In genomic region chr10:110005716-110006115, GRCh38 we compare ENCODE assay signal across 1 cellular context.
TF ChIP-seq lines count a peak whose summit lies in the region.

No MANE protein-coding gene starts in this region.

TF ChIP-seq in HepG2, 621 proteins besides CTCF, POLR2A, EP300 and RAD21 (continued from another document and continues in another):
- TF ChIP-seq ZNF503 (CRISPR knock-in tag; IDR thresholded peaks at IDR 0.05) (no peak), ZNF44 (CRISPR knock-in tag; IDR thresholded peaks at IDR 0.05) (no peak), ISX (CRISPR knock-in tag; conservative IDR thresholded peaks at IDR 0.05) (no peak), ZNF207 (IDR thresholded peaks at IDR 0.05; ENCODE audit: borderline replicate concordance) (no peak), PRDM4 (CRISPR knock-in tag; IDR thresholded peaks at IDR 0.05; ENCODE audit: borderline replicate concordance) (no peak), ZNF773 (CRISPR knock-in tag; IDR thresholded peaks at IDR 0.05; ENCODE audit: borderline replicate concordance) (no peak), ZNF282 (IDR thresholded peaks at IDR 0.05; ENCODE audit: partially characterized antibody) (no peak), ZNF292 (CRISPR knock-in tag; IDR thresholded peaks at IDR 0.05; ENCODE audit: borderline replicate concordance, low read depth) (peak; percentile 95; the same call in 1 of the 2 replicates), ZNF432 (CRISPR knock-in tag; IDR thresholded peaks at IDR 0.05; ENCODE audit: borderline replicate concordance) (no peak), ELF4 (CRISPR knock-in tag; IDR thresholded peaks at IDR 0.05; ENCODE audit: borderline replicate concordance) (no peak), ZNF672 (CRISPR knock-in tag; IDR thresholded peaks at IDR 0.05) (no peak), ZNF17 (CRISPR knock-in tag; IDR thresholded peaks at IDR 0.05) (no peak), IKZF5 (CRISPR knock-in tag; IDR thresholded peaks at IDR 0.05) (no peak), SETDB1 (CRISPR knock-in tag; IDR thresholded peaks at IDR 0.05; ENCODE audit: borderline replicate concordance) (no peak), ZNF703 (CRISPR knock-in tag; IDR thresholded peaks at IDR 0.05; ENCODE audit: borderline replicate concordance) (no peak), PITX1 (CRISPR knock-in tag; IDR thresholded peaks at IDR 0.05) (no peak), ZNF468 (CRISPR knock-in tag; IDR thresholded peaks at IDR 0.05) (no peak), ETV5 (CRISPR knock-in tag; IDR thresholded peaks at IDR 0.05; ENCODE audit: borderline replicate concordance) (no peak), HDAC2 (CRISPR knock-in tag; IDR thresholded peaks at IDR 0.05) (no peak), ZNF512B (CRISPR knock-in tag; IDR thresholded peaks at IDR 0.05; ENCODE audit: borderline replicate concordance) (no peak), ZSCAN21 (CRISPR knock-in tag; IDR thresholded peaks at IDR 0.05; ENCODE audit: borderline replicate concordance) (no peak), MLLT10 (CRISPR knock-in tag; IDR thresholded peaks at IDR 0.05) (no peak), PAXIP1 (CRISPR knock-in tag; conservative IDR thresholded peaks at IDR 0.05) (0 out of 2 replicates have a peak, but pooled peaks have one; percentile 16), TFDP2 (CRISPR knock-in tag; IDR thresholded peaks at IDR 0.05) (no peak), NFATC3 (CRISPR knock-in tag; IDR thresholded peaks at IDR 0.05) (no peak), ZNF780A (CRISPR knock-in tag; IDR thresholded peaks at IDR 0.05) (no peak), ZNF276 (CRISPR knock-in tag; IDR thresholded peaks at IDR 0.05; ENCODE audit: low read depth) (no peak), HHEX (CRISPR knock-in tag; IDR thresholded peaks at IDR 0.05) (no peak), THYN1 (CRISPR knock-in tag; IDR thresholded peaks at IDR 0.05; ENCODE audit: borderline replicate concordance, low read depth) (no peak), TRIM24 (CRISPR knock-in tag; IDR thresholded peaks at IDR 0.05) (no peak), ZNF460 (CRISPR knock-in tag; IDR thresholded peaks at IDR 0.05; ENCODE audit: borderline replicate concordance) (no peak), NR2F1 (CRISPR knock-in tag; IDR thresholded peaks at IDR 0.05) (peak; percentile 33 to 48; a peak in 1 of 4 replicates), ZSCAN12 (CRISPR knock-in tag; IDR thresholded peaks at IDR 0.05) (no peak), MAF1 (CRISPR knock-in tag; IDR thresholded peaks at IDR 0.05; ENCODE audit: borderline replicate concordance) (no peak), ZNF33A (CRISPR knock-in tag; IDR thresholded peaks at IDR 0.05; ENCODE audit: borderline replicate concordance) (no peak), LCORL (IDR thresholded peaks at IDR 0.05) (no peak), LCORL (CRISPR knock-in tag; IDR thresholded peaks at IDR 0.05) (no peak), MBNL3 (CRISPR knock-in tag; conservative IDR thresholded peaks at IDR 0.05) (no peak), CCAR2 (optimal IDR thresholded peaks at IDR 0.05; ENCODE audit: low read depth, low read length) (no peak)
- TF ChIP-seq, protein P1, sequence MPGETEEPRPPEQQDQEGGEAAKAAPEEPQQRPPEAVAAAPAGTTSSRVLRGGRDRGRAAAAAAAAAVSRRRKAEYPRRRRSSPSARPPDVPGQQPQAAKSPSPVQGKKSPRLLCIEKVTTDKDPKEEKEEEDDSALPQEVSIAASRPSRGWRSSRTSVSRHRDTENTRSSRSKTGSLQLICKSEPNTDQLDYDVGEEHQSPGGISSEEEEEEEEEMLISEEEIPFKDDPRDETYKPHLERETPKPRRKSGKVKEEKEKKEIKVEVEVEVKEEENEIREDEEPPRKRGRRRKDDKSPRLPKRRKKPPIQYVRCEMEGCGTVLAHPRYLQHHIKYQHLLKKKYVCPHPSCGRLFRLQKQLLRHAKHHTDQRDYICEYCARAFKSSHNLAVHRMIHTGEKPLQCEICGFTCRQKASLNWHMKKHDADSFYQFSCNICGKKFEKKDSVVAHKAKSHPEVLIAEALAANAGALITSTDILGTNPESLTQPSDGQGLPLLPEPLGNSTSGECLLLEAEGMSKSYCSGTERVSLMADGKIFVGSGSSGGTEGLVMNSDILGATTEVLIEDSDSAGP (CRISPR knock-in tag; IDR thresholded peaks at IDR 0.05; ENCODE audit: borderline replicate concordance): no peak
- TF ChIP-seq, protein P2, sequence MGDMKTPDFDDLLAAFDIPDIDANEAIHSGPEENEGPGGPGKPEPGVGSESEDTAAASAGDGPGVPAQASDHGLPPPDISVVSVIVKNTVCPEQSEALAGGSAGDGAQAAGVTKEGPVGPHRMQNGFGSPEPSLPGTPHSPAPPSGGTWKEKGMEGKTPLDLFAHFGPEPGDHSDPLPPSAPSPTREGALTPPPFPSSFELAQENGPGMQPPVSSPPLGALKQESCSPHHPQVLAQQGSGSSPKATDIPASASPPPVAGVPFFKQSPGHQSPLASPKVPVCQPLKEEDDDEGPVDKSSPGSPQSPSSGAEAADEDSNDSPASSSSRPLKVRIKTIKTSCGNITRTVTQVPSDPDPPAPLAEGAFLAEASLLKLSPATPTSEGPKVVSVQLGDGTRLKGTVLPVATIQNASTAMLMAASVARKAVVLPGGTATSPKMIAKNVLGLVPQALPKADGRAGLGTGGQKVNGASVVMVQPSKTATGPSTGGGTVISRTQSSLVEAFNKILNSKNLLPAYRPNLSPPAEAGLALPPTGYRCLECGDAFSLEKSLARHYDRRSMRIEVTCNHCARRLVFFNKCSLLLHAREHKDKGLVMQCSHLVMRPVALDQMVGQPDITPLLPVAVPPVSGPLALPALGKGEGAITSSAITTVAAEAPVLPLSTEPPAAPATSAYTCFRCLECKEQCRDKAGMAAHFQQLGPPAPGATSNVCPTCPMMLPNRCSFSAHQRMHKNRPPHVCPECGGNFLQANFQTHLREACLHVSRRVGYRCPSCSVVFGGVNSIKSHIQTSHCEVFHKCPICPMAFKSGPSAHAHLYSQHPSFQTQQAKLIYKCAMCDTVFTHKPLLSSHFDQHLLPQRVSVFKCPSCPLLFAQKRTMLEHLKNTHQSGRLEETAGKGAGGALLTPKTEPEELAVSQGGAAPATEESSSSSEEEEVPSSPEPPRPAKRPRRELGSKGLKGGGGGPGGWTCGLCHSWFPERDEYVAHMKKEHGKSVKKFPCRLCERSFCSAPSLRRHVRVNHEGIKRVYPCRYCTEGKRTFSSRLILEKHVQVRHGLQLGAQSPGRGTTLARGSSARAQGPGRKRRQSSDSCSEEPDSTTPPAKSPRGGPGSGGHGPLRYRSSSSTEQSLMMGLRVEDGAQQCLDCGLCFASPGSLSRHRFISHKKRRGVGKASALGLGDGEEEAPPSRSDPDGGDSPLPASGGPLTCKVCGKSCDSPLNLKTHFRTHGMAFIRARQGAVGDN (CRISPR knock-in tag; IDR thresholded peaks at IDR 0.05): peak; percentile 32; the same call in 1 of the 2 replicates
- TF ChIP-seq, protein P3, sequence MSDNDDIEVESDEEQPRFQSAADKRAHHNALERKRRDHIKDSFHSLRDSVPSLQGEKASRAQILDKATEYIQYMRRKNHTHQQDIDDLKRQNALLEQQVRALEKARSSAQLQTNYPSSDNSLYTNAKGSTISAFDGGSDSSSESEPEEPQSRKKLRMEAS (IDR thresholded peaks at IDR 0.05): no peak
